ENCODE assay signal across 19 cellular contexts in genomic region chr4:54668031-54668611, GRCh38. TPM values are rescaled to one million over a fixed set of nuclear protein-coding genes. Genes with fewer than 3 reads are reported as not detected.
"Had no signal": no experiment of that assay in that cellular context is flagged by ENCODE, and none has a peak within 500 bp of the region (broad histone marks: within the 10 kb centered on the region; RNA-seq: fewer than 3 reads in every experiment).

No MANE protein-coding gene starts in this region.

- ATAC-seq: activated CD8-positive, alpha-beta memory T cell treated with anti-CD3 and anti-CD28 coated beads, Interleukin-2, amount 10 ng/mL, durations not matched to agents 7 days and 5 days; foreskin keratinocyte; left lung; SK-N-SH treated with all-trans-retinoic acid at 6 μM for 48 hours; stimulated activated effector memory CD8-positive, alpha-beta T cell treated with anti-CD3 and anti-CD28 coated beads, Interleukin-12 subunit alpha, Interleukin-12 subunit beta, amount 100 ng/mL, for 72 hours had no signal

- H3K4me3 Mint-ChIP-seq: activated CD4-positive, alpha-beta memory T cell treated with anti-CD3 and anti-CD28 coated beads for 36 hours; activated CD8-positive, alpha-beta memory T cell treated with anti-CD3 and anti-CD28 coated beads, Interleukin-2, amount 10 ng/mL, durations not matched to agents 7 days and 5 days; activated naive CD8-positive, alpha-beta T cell; naive B cell; stimulated activated effector memory CD8-positive, alpha-beta T cell treated with anti-CD3 and anti-CD28 coated beads, Interleukin-12 subunit alpha, Interleukin-12 subunit beta, amount 100 ng/mL, for 72 hours; type B pancreatic cell had no signal

- H3K4me1 ChIP-seq: foreskin keratinocyte, left lung, parathyroid adenoma, sigmoid colon, stomach had no signal

- H3K79me2 ChIP-seq: parathyroid adenoma had no signal

- H2AFZ ChIP-seq: parathyroid adenoma had no signal

- H3K27ac Mint-ChIP-seq: activated CD4-positive, alpha-beta memory T cell treated with anti-CD3 and anti-CD28 coated beads for 36 hours; activated CD8-positive, alpha-beta memory T cell treated with anti-CD3 and anti-CD28 coated beads, Interleukin-2, amount 10 ng/mL, durations not matched to agents 7 days and 5 days; activated naive CD8-positive, alpha-beta T cell; naive B cell; stimulated activated effector memory CD8-positive, alpha-beta T cell treated with anti-CD3 and anti-CD28 coated beads, Interleukin-12 subunit alpha, Interleukin-12 subunit beta, amount 100 ng/mL, for 72 hours; type B pancreatic cell had no signal

- H3K27me3 Mint-ChIP-seq: activated CD8-positive, alpha-beta memory T cell treated with anti-CD3 and anti-CD28 coated beads, Interleukin-2, amount 10 ng/mL, durations not matched to agents 7 days and 5 days had no signal

- H3K4me1 Mint-ChIP-seq: activated CD8-positive, alpha-beta memory T cell treated with anti-CD3 and anti-CD28 coated beads, Interleukin-2, amount 10 ng/mL, durations not matched to agents 7 days and 5 days; stimulated activated effector memory CD8-positive, alpha-beta T cell treated with anti-CD3 and anti-CD28 coated beads, Interleukin-12 subunit alpha, Interleukin-12 subunit beta, amount 100 ng/mL, for 72 hours had no signal

- H3K9me3 Mint-ChIP-seq: activated CD4-positive, alpha-beta memory T cell treated with anti-CD3 and anti-CD28 coated beads for 36 hours; naive B cell; stimulated activated effector memory CD8-positive, alpha-beta T cell treated with anti-CD3 and anti-CD28 coated beads, Interleukin-12 subunit alpha, Interleukin-12 subunit beta, amount 100 ng/mL, for 72 hours; type B pancreatic cell had no signal

- H3K27me3 ChIP-seq: left lung had no signal

- H3K9me3 ChIP-seq: left lung, sigmoid colon, stomach had no signal

- H3K36me3 Mint-ChIP-seq: activated CD4-positive, alpha-beta memory T cell treated with anti-CD3 and anti-CD28 coated beads for 36 hours; activated CD8-positive, alpha-beta memory T cell treated with anti-CD3 and anti-CD28 coated beads, Interleukin-2, amount 10 ng/mL, durations not matched to agents 7 days and 5 days; activated naive CD8-positive, alpha-beta T cell; naive B cell; stimulated activated effector memory CD8-positive, alpha-beta T cell treated with anti-CD3 and anti-CD28 coated beads, Interleukin-12 subunit alpha, Interleukin-12 subunit beta, amount 100 ng/mL, for 72 hours had no signal

- H3K27ac ChIP-seq: foreskin keratinocyte, left lung, parathyroid adenoma, sigmoid colon, stomach had no signal

- H3K4me3 ChIP-seq: left lung, sigmoid colon, stomach had no signal

- DNase-seq: activated CD4-positive, alpha-beta memory T cell treated with anti-CD3 and anti-CD28 coated beads for 36 hours; activated CD4-positive, alpha-beta T cell treated with anti-CD3 and anti-CD28 coated beads for 4 hours; activated CD8-positive, alpha-beta memory T cell treated with anti-CD3 and anti-CD28 coated beads, Interleukin-2, amount 10 ng/mL, durations not matched to agents 7 days and 5 days; amniotic stem cell; effector CD8-positive, alpha-beta T cell; foreskin keratinocyte; hypothalamus; kidney; left lung; naive B cell; sigmoid colon; stimulated activated CD4-positive, alpha-beta T cell treated with anti-CD3 and anti-CD28 coated beads, Interleukin-4, amount 100 ng/mL, for 24 hours; stomach; T1000 had no signal

- H3K36me3 ChIP-seq: left lung, sigmoid colon, stomach had no signal

RNA-seq across cellular contexts. Expression of gene KIT, which starts 10.4 kb away (rescaled TPM):
- total RNA-seq: foreskin keratinocyte had no signal
- polyA plus RNA-seq: foreskin keratinocyte had no signal
